In the genomic region with DNA sequence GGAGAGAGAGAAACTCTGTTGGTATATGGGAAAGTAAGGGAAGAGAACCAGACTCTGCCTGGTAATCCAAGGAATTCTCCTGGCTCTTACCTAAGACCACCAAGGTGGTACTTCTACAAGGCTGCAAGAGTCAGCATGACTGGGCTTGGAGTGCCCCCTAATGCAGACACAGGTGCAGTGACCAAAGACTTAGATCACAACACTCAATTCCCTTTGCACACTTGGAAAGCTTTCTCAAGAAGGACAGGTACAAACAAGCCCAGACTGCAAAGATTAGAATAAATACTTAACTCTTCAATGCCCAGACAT, we compare ENCODE assay signal across 23 cellular contexts. TPM values are rescaled to one million over a fixed set of nuclear protein-coding genes. Genes with fewer than 3 reads are reported as not detected.
DNase-seq lines count a peak whose midpoint lies in the region; ATAC-seq and TF ChIP-seq lines count a peak whose summit lies in the region.
"Had no signal": no experiment of that assay in that cellular context is flagged by ENCODE, and none has a peak within 500 bp of the region (broad histone marks: within the 10 kb centered on the region; RNA-seq: fewer than 3 reads in every experiment).

No MANE protein-coding gene starts in this region.

- peaks cover 13% of the 10 kb centered on the region for H3K4me1 Mint-ChIP-seq in GM23338
- peaks cover 6% of the 10 kb centered on the region for H3K4me1 Mint-ChIP-seq in endothelial cell (ENCODE audit: unreplicated experiment)
- H3K4me1 Mint-ChIP-seq: CD4-positive, CD25-positive, alpha-beta regulatory T cell; naive thymus-derived CD4-positive, alpha-beta T cell; stimulated activated naive B cell treated with anti-CD40 and anti-IgM and Interleukin-4, amounts not matched to agents 10 μg/mL and 1 μg/mL and 100 μg/mL, for 72 hours had no signal

- H3K36me3 ChIP-seq in GM23338 (ENCODE audit: insufficient read depth) (no peaks in the 10 kb centered on the region), Panc1 (ENCODE audit: control insufficient read depth, insufficient read depth, low read length) (no peaks in the 10 kb centered on the region)
- H3K36me3 ChIP-seq: HAP-1, pancreas, thoracic aorta had no signal

- no peaks in the 10 kb centered on the region for H3K79me2 ChIP-seq in GM23338 (replicated peaks; ENCODE audit: insufficient read depth)

- TF ChIP-seq CTCF in 22Rv1 (IDR thresholded peaks at IDR 0.05): 0 out of 2 replicates have a peak, but pooled peaks have one; percentile 11
- TF ChIP-seq CTCF in GM23338 (conservative IDR thresholded peaks at IDR 0.05; ENCODE audit: low read depth in 2 of 2): peak; percentile 59 to 85
- peak; percentile 19 for TF ChIP-seq CTCF in Panc1 (IDR thresholded peaks at IDR 0.05)
- TF ChIP-seq CTCF in endothelial cell (IDR thresholded peaks at IDR 0.05; ENCODE audit: unreplicated experiment): no peak

- H3K9me3 Mint-ChIP-seq in GM23338 (no peaks in the 10 kb centered on the region), endothelial cell (ENCODE audit: unreplicated experiment) (no peaks in the 10 kb centered on the region)
- H3K9me3 Mint-ChIP-seq: activated CD4-positive, alpha-beta memory T cell treated with anti-CD3 and anti-CD28 coated beads for 36 hours; naive thymus-derived CD4-positive, alpha-beta T cell; stimulated activated naive B cell treated with anti-CD40 and anti-IgM and Interleukin-4, amounts not matched to agents 10 μg/mL and 1 μg/mL and 100 μg/mL, for 72 hours; T-helper 1 cell treated with Interleukin-12 subunit alpha and Interleukin-12 subunit beta and Interleukin-4 antibody, amounts not matched to agents 30 μg/mL and 1 μg/mL, for 36 hours had no signal

- H3K9me2 ChIP-seq in GM23338 (ENCODE audit: insufficient read depth): 0 out of 2 replicates have a peak, but pooled peaks cover 4% of the 10 kb centered on the region

- peaks cover 9% of the 10 kb centered on the region for H3K4me1 ChIP-seq in GM23338 (ENCODE audit: insufficient read depth)
- no peaks in the 10 kb centered on the region for H3K4me1 ChIP-seq in Panc1 (ENCODE audit: control insufficient read depth, insufficient read depth, low read length)
- H3K4me1 ChIP-seq: HAP-1, pancreas had no signal

- H3K9me3 ChIP-seq in Panc1 (ENCODE audit: control insufficient read depth, insufficient read depth, low read depth, low read length): no peaks in the 10 kb centered on the region
- H3K9me3 ChIP-seq: HAP-1, pancreas, thoracic aorta had no signal

- H2AFZ ChIP-seq in GM23338: no peak overlapping the region

- in situ Hi-C loops in Panc1 (cut with HindIII; ENCODE audit: low pct_unique_long_range_greater_than_20kb, low sequenced_read_pairs): no loop called here
- in situ Hi-C loops in ACHN (cut with HindIII; ENCODE audit: low pct_ligation_motif_present, low pct_unique_long_range_greater_than_20kb, low sequenced_read_pairs): no loop called here

- POLR2A ChIA-PET in Panc1 (lab: Charles Lee): no interaction called here

- no peak overlapping the region for H3K27ac ChIP-seq in 22Rv1
- H3K27ac ChIP-seq in GM23338 (ENCODE audit: low read depth): no peak overlapping the region
- no peak overlapping the region for H3K27ac ChIP-seq in Panc1 (ENCODE audit: low read length)
- H3K27ac ChIP-seq: pancreas, thoracic aorta had no signal

- H3K27ac Mint-ChIP-seq in GM23338 (no peak overlapping the region; the same call in 1 of the 2 replicates), endothelial cell (ENCODE audit: unreplicated experiment) (no peak overlapping the region)
- H3K27ac Mint-ChIP-seq: activated CD4-positive, alpha-beta memory T cell treated with anti-CD3 and anti-CD28 coated beads for 36 hours; CD4-positive, CD25-positive, alpha-beta regulatory T cell; naive thymus-derived CD4-positive, alpha-beta T cell; stimulated activated naive B cell treated with anti-CD40 and anti-IgM and Interleukin-4, amounts not matched to agents 10 μg/mL and 1 μg/mL and 100 μg/mL, for 72 hours; T-helper 1 cell treated with Interleukin-12 subunit alpha and Interleukin-12 subunit beta and Interleukin-4 antibody, amounts not matched to agents 30 μg/mL and 1 μg/mL, for 36 hours had no signal

- intact Hi-C loops in Panc1 (cut with micrococcal nuclease; ENCODE audit: unreplicated experiment): no loop called here

- BruUV-seq in Panc1 (replicated peaks; lab: Mats Ljungman, UMichigan): no TSS peak

- CTCF ChIA-PET in Panc1 (lab: Charles Lee): no interaction called here

- no peaks in the 10 kb centered on the region for H3F3A ChIP-seq in GM23338 (replicated peaks; ENCODE audit: low read depth)

- H3K4me2 ChIP-seq in GM23338: peak overlapping the region; percentile 60

- ATAC-seq in GM23338 (peak; percentile 86), Panc1 (no peak)
- ATAC-seq: naive thymus-derived CD4-positive, alpha-beta T cell; pancreas; stimulated activated naive B cell treated with anti-CD40 and anti-IgM and Interleukin-4, amounts not matched to agents 10 μg/mL and 1 μg/mL and 100 μg/mL, for 72 hours had no signal

- H4K20me1 ChIP-seq in GM23338 (replicated peaks; ENCODE audit: insufficient read depth): no peaks in the 10 kb centered on the region; the same call in 1 of the 2 replicates

- H3K4me3 Mint-ChIP-seq in GM23338 (no peak overlapping the region), endothelial cell (ENCODE audit: unreplicated experiment) (no peak overlapping the region)
- H3K4me3 Mint-ChIP-seq: activated CD4-positive, alpha-beta memory T cell treated with anti-CD3 and anti-CD28 coated beads for 36 hours; CD4-positive, CD25-positive, alpha-beta regulatory T cell; naive thymus-derived CD4-positive, alpha-beta T cell; stimulated activated naive B cell treated with anti-CD40 and anti-IgM and Interleukin-4, amounts not matched to agents 10 μg/mL and 1 μg/mL and 100 μg/mL, for 72 hours; T-helper 1 cell treated with Interleukin-12 subunit alpha and Interleukin-12 subunit beta and Interleukin-4 antibody, amounts not matched to agents 30 μg/mL and 1 μg/mL, for 36 hours had no signal

- peak; percentile 68 for DNase-seq in GM23338 (ENCODE audit: low spot score)
- DNase-seq in Panc1 (ENCODE audit: low read depth, low spot score): no peak
- peak; percentile 29 for DNase-seq in iPS-NIHi7 (ENCODE audit: extremely low spot score)
- no peak for DNase-seq in erythroblast (lab: John Stamatoyannopoulos, UW)
- DNase-seq in HuH-7 (ENCODE audit: low spot score): no peak
- DNase-seq in endothelial cell (ENCODE audit: low spot score): no peak
- DNase-seq in ACHN: no peak
- DNase-seq: activated CD4-positive, alpha-beta memory T cell treated with anti-CD3 and anti-CD28 coated beads for 36 hours; activated naive CD4-positive, alpha-beta T cell; amygdala; CD4-positive, CD25-positive, alpha-beta regulatory T cell; cortex of kidney; mammary epithelial cell; naive thymus-derived CD4-positive, alpha-beta T cell; pancreas; stimulated activated naive B cell treated with anti-CD40 and anti-IgM and Interleukin-4, amounts not matched to agents 10 μg/mL and 1 μg/mL and 100 μg/mL, for 72 hours had no signal

- H3K27me3 Mint-ChIP-seq in GM23338 (ENCODE audit: insufficient read depth, low read depth, poor library complexity): peaks cover 3% of the 10 kb centered on the region
- no peaks in the 10 kb centered on the region for H3K27me3 Mint-ChIP-seq in endothelial cell (ENCODE audit: unreplicated experiment)
- H3K27me3 Mint-ChIP-seq: CD4-positive, CD25-positive, alpha-beta regulatory T cell; stimulated activated naive B cell treated with anti-CD40 and anti-IgM and Interleukin-4, amounts not matched to agents 10 μg/mL and 1 μg/mL and 100 μg/mL, for 72 hours had no signal

- H3K4me3 ChIP-seq in GM23338 (no peak overlapping the region), Panc1 (ENCODE audit: low read depth in 2 of 2, low read length in 2 of 2) (no peak overlapping the region)
- H3K4me3 ChIP-seq: HAP-1, pancreas, thoracic aorta had no signal

- no peak for TF ChIP-seq POLR2A in erythroblast (IDR thresholded peaks at IDR 0.05; ENCODE audit: low read length)

- no peaks in the 10 kb centered on the region for H3K27me3 ChIP-seq in GM23338 (ENCODE audit: insufficient read depth)
- no peaks in the 10 kb centered on the region for H3K27me3 ChIP-seq in Panc1 (ENCODE audit: control insufficient read depth, insufficient read depth, low read length)
- H3K27me3 ChIP-seq: pancreas had no signal

- H3K36me3 Mint-ChIP-seq in GM23338 (ENCODE audit: low read depth) (peaks cover 9% of the 10 kb centered on the region; the same call in 2 of the 3 replicates), endothelial cell (ENCODE audit: low read depth, unreplicated experiment) (no peaks in the 10 kb centered on the region)
- H3K36me3 Mint-ChIP-seq: activated CD4-positive, alpha-beta memory T cell treated with anti-CD3 and anti-CD28 coated beads for 36 hours; CD4-positive, CD25-positive, alpha-beta regulatory T cell; naive thymus-derived CD4-positive, alpha-beta T cell; stimulated activated naive B cell treated with anti-CD40 and anti-IgM and Interleukin-4, amounts not matched to agents 10 μg/mL and 1 μg/mL and 100 μg/mL, for 72 hours had no signal

TF ChIP-seq in GM23338, 12 proteins besides CTCF, POLR2A, EP300 and RAD21:
- TF ChIP-seq CREB1 (CRISPR knock-in tag; IDR thresholded peaks at IDR 0.05; ENCODE audit: low read depth): no peak

RNA-seq across cellular contexts. Expression of a gene that starts 25.2 kb away (rescaled TPM):
- 27.0 and 29.6 TPM in 2 replicates for total RNA-seq in GM23338 (2014; rRNA removed; shearing (Covaris generic))
- polyA plus RNA-seq in GM23338 (2016; fragmentation: Nextera tagmentation; extraction: Ambion mirVana): 17.2 and 19.5 TPM in 2 replicates
- 0.10 TPM for total RNA-seq in Panc1 (2021; ENCODE audit: unreplicated experiment)
- polyA plus RNA-seq in Panc1 (2012; ENCODE audit: insufficient read length): not detected
- 7.2 TPM for total RNA-seq in endothelial cell (ENCODE audit: unreplicated experiment)
- total RNA-seq: activated CD4-positive, alpha-beta memory T cell treated with anti-CD3 and anti-CD28 coated beads for 36 hours; CD4-positive, CD25-positive, alpha-beta regulatory T cell; fibroblast of villous mesenchyme; mammary epithelial cell; thoracic aorta had no signal
- polyA plus RNA-seq: mammary epithelial cell had no signal

RNA-seq across cellular contexts. Expression of a gene that starts 50.3 kb away (rescaled TPM):
- total RNA-seq in GM23338 (2014; rRNA removed; shearing (Covaris generic)): 1.8 and 3.1 TPM in 2 replicates
- polyA plus RNA-seq in GM23338 (2016; fragmentation: Nextera tagmentation; extraction: Ambion mirVana): 1.4 and 1.6 TPM in 2 replicates
- total RNA-seq in Panc1 (2021; ENCODE audit: unreplicated experiment) (not detected), endothelial cell (ENCODE audit: unreplicated experiment) (0.85 TPM)
- not detected for polyA plus RNA-seq in Panc1 (2012; ENCODE audit: insufficient read length)
- total RNA-seq: activated CD4-positive, alpha-beta memory T cell treated with anti-CD3 and anti-CD28 coated beads for 36 hours; CD4-positive, CD25-positive, alpha-beta regulatory T cell; fibroblast of villous mesenchyme; M059J; mammary epithelial cell; naive thymus-derived CD4-positive, alpha-beta T cell; pancreas; thoracic aorta had no signal
- polyA plus RNA-seq: CD4-positive, CD25-positive, alpha-beta regulatory T cell; keratinocyte; mammary epithelial cell; naive thymus-derived CD4-positive, alpha-beta T cell; pancreas had no signal

Comparison
In these comparisons a context has a peak if more than half of its experiments do, and no peak if none do; other contexts are left out.
1. DNase-seq: peak in GM23338 (single experiment) and iPS-NIHi7 (single experiment); none in Panc1 (single experiment), erythroblast (0 of 2), HuH-7 (single experiment), endothelial cell (single experiment) and ACHN (single experiment).